In the genomic region with DNA sequence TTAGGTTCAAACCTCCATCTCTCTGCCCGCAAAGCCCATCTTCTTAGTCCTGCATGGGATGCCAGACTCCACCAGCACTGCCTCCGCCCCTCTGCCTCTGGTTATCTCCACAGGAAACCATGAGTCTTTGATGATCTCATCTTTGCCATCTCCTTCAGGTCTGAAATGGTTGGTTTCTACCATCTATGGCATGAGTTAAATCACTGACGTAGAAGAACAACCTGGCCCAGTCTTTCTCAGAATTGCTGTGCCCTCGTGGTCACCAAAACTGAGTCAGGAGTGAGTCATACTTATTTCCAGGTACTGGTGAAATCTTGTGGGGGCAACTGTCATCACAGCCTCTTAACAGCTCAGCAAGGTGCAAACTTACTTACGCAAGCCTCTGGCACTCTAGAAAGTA, we compare ENCODE assay signal across 13 cellular contexts.
A peak's percentile ranks its signal among the peaks of the same experiment; 100 is the strongest.
DNase-seq lines count a peak whose midpoint lies in the region; ATAC-seq and TF ChIP-seq lines count a peak whose summit lies in the region.
"Had no signal": no experiment of that assay in that cellular context is flagged by ENCODE, and none has a peak within 500 bp of the region (broad histone marks: within the 10 kb centered on the region; RNA-seq: fewer than 3 reads in every experiment).

No MANE protein-coding gene starts in this region.

- H3K36me3 ChIP-seq in smooth muscle cell (ENCODE audit: low read depth), result no peaks in the 10 kb centered on the region

- no peaks in the 10 kb centered on the region for H3F3A ChIP-seq in smooth muscle cell (ENCODE audit: low read depth)

- no peaks in the 10 kb centered on the region for H3K9me3 ChIP-seq in smooth muscle cell (replicated peaks; ENCODE audit: low read depth)

- DNase-seq in HT1080 (ENCODE audit: low read depth), result peak; percentile 64
- DNase-seq in activated CD4-positive, alpha-beta T cell treated with anti-CD3 and anti-CD28 coated beads, Interleukin-2, amount 50 U/mL, for 4 hours, result peak; percentile 15 to 22
- peak; percentile 77 for DNase-seq in central memory CD4-positive, alpha-beta T cell
- DNase-seq in stimulated activated CD8-positive, alpha-beta memory T cell treated with anti-CD3 and anti-CD28 coated beads, Interleukin-12 subunit alpha, Interleukin-12 subunit beta, amount 100 ng/mL, for 1 hour (ENCODE audit: low read depth), result peak; percentile 34
- no peak for DNase-seq in coronary artery (ENCODE audit: low spot score)
- DNase-seq in Right ventricle myocardium superior, result no peak
- no peak for DNase-seq in smooth muscle cell (lab: John Stamatoyannopoulos, UW; ENCODE audit: unreplicated experiment)
- DNase-seq: activated B cell treated with CpG ODN at 0.5 μM for 24 hours, COR-L47, mammary epithelial cell, NCI-H2171 treated with DMSO at 0.1 percent for 48 hours had no signal

- peaks cover 4% of the 10 kb centered on the region for H3K27me3 ChIP-seq in smooth muscle cell (ENCODE audit: low read depth)

- H3K9ac ChIP-seq in smooth muscle cell (ENCODE audit: low read depth), result no peak overlapping the region

- H3K4me1 ChIP-seq in smooth muscle cell (ENCODE audit: low read depth), result no peaks in the 10 kb centered on the region

- H4K20me1 ChIP-seq in smooth muscle cell (ENCODE audit: low read depth), result no peaks in the 10 kb centered on the region

- H3K4me3 ChIP-seq in coronary artery, result no peak overlapping the region
- H3K4me3 ChIP-seq in smooth muscle cell, result no peak overlapping the region

- intact Hi-C loops in Right ventricle myocardium superior (cut with DNase I), result no loop called here

- 56% methylated on average over 5 of the region's 5 CpGs for WGBS in smooth muscle cell (ENCODE audit: low lambda C conversion rate)

- H3K4me2 ChIP-seq in smooth muscle cell, result no peak overlapping the region

- H3K79me2 ChIP-seq in smooth muscle cell (ENCODE audit: low read depth), result no peaks in the 10 kb centered on the region

- H3K27ac ChIP-seq in coronary artery, result no peak overlapping the region
- H3K27ac ChIP-seq in smooth muscle cell (ENCODE audit: low read depth), result no peak overlapping the region

- no peak overlapping the region for H2AFZ ChIP-seq in smooth muscle cell (ENCODE audit: low read depth)

- no peak for TF ChIP-seq CTCF in coronary artery (IDR thresholded peaks at IDR 0.05)
- TF ChIP-seq CTCF in smooth muscle cell (IDR thresholded peaks at IDR 0.05; ENCODE audit: borderline replicate concordance, insufficient read depth, poor library complexity, severe bottlenecking), result no peak

- ATAC-seq in HG02610 (IDR thresholded peaks at IDR 0.05; ENCODE audit: unreplicated experiment) (no peak), Right ventricle myocardium superior (ENCODE audit: poor library complexity) (no peak)
- ATAC-seq: esophagus mucosa had no signal

Comparison
In these comparisons a context has a peak if more than half of its experiments do, and no peak if none do; other contexts are left out.
1. DNase-seq: peak in HT1080 (single experiment), activated CD4-positive, alpha-beta T cell treated with anti-CD3 and anti-CD28 coated beads, Interleukin-2, amount 50 U/mL, for 4 hours (2 of 2), central memory CD4-positive, alpha-beta T cell (single experiment) and stimulated activated CD8-positive, alpha-beta memory T cell treated with anti-CD3 and anti-CD28 coated beads, Interleukin-12 subunit alpha, Interleukin-12 subunit beta, amount 100 ng/mL, for 1 hour (single experiment); none in coronary artery (single experiment), Right ventricle myocardium superior (single experiment) and smooth muscle cell (single experiment).